ENCODE assay signal across 1 cellular context in the genomic region with DNA sequence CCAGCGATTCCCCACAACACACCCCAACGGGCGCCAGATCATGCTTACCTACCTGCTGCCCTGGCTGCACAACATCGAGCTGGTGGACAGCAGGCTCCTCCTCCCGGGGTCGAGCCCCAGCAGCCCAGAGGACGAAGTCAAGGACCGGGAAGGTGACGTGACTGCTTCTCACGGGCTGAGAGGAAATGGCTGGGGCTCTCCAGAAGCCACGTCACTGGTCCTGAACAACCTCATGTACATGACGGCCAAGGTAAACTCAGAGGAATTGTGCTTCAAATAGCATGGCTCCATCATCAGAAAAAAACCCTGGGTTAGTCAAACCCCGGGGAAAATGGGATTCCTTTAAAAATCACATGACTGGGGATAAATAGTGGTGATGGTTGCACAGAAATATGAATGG.
TF ChIP-seq lines count a peak whose summit lies in the region.

No MANE protein-coding gene starts in this region.

TF ChIP-seq in IMR-90, 13 proteins besides CTCF, POLR2A, EP300 and RAD21:
- TF ChIP-seq CEBPB (IDR thresholded peaks at IDR 0.05; ENCODE audit: low read depth, low read length): no peak
TF ChIP-seq in IMR-90: peak in this region for 0.
